Comparison of ENCODE assay signal across 1 cellular context in genomic region chrX:22433292-22434070, GRCh38.
TF ChIP-seq lines count a peak whose summit lies in the region.

No MANE protein-coding gene starts in this region.

TF ChIP-seq in K562, 482 proteins besides CTCF, POLR2A, EP300 and RAD21 (continued from another document):
- no peak for TF ChIP-seq AFF4 (CRISPR knock-in tag; IDR thresholded peaks at IDR 0.05)
